30 cellular contexts compared by ENCODE assay signal in genomic region chr9:27273186-27273585, GRCh38. TPM values are rescaled to one million over a fixed set of nuclear protein-coding genes. Genes with fewer than 3 reads are reported as not detected.
"Had no signal": no experiment of that assay in that cellular context is flagged by ENCODE, and none has a peak within 500 bp of the region (broad histone marks: within the 10 kb centered on the region; RNA-seq: fewer than 3 reads in every experiment).

No MANE protein-coding gene starts in this region.

- H3K4me3 ChIP-seq: K562, PC-9, Peyer's patch, SJCRH30 had no signal

- H3K27ac ChIP-seq: KMS-11, PC-9, Peyer's patch, SJCRH30 had no signal

- H2AFZ ChIP-seq: PC-9 had no signal

- H3K9me3 ChIP-seq: Peyer's patch, SJCRH30 had no signal

- H3K9ac ChIP-seq: KMS-11 had no signal

- H3K4me1 ChIP-seq: Peyer's patch, SJCRH30 had no signal

- DNase-seq: Kasumi-1, MV-4-11, NCI-H1092, NCI-H1105 treated with DMSO at 0.1 percent for 48 hours, NCI-H1417 treated with DMSO at 0.1 percent for 48 hours, NCI-H146, NCI-H1694 treated with DMSO at 0.1 percent for 48 hours, NCI-H1930, NCI-H2081, NCI-H2107, NCI-H226, NCI-H446, NCI-H510A, NCI-H524 treated with DMSO at 0.1 percent for 48 hours, NCI-H69, NCI-H774, PC-9, Peyer's patch, SHP77 treated with DMSO at 0.1 percent for 48 hours, SJCRH30, T-helper 1 cell had no signal

- ATAC-seq: HepG2, K562, Right ventricle myocardium inferior, SK-N-SH treated with all-trans-retinoic acid at 6 μM for 48 hours had no signal

- FAIRE-seq: HepG2, K562 had no signal

- H3K4me2 ChIP-seq: KMS-11, PC-9 had no signal

- H3K27me3 ChIP-seq: Peyer's patch, SJCRH30 had no signal

- H3K36me3 ChIP-seq: Peyer's patch, SJCRH30 had no signal

RNA-seq across cellular contexts. Expression of gene EQTN, which starts 23.8 kb away (rescaled TPM):
- total RNA-seq: HepG2, HT1080, M059J, OCI-LY7, PC-9, Right ventricle myocardium inferior, RPMI7951, SJCRH30 had no signal
- polyA plus RNA-seq: HepG2 had no signal
